Comparison of ENCODE assay signal across 1 cellular context in genomic region chr11:12460441-12460840, GRCh38.
TF ChIP-seq lines count a peak whose summit lies in the region.

No MANE protein-coding gene starts in this region.

TF ChIP-seq in HepG2, 621 proteins besides CTCF, POLR2A, EP300 and RAD21:
- TF ChIP-seq DBP (CRISPR knock-in tag; IDR thresholded peaks at IDR 0.05; ENCODE audit: not compliant biosample characterization) = no peak
- no peak for TF ChIP-seq KIAA2018 (CRISPR knock-in tag; IDR thresholded peaks at IDR 0.05; ENCODE audit: borderline replicate concordance)
- TF ChIP-seq AGO2 (optimal IDR thresholded peaks at IDR 0.05; ENCODE audit: low read depth, low read length) = no peak
